Comparison of ENCODE assay signal across 1 cellular context in genomic region chr12:57904848-57905811, GRCh38.
TF ChIP-seq lines count a peak whose summit lies in the region.

No MANE protein-coding gene starts in this region.

TF ChIP-seq in H1, 55 proteins besides CTCF, POLR2A, EP300 and RAD21:
- TF ChIP-seq RBBP5 (IDR thresholded peaks at IDR 0.05; ENCODE audit: borderline replicate concordance, low read depth, low read length): no peak
- no peak for TF ChIP-seq CTBP2 (IDR thresholded peaks at IDR 0.05; ENCODE audit: borderline replicate concordance, insufficient read depth, insufficient read length, low read length)
- no peak for TF ChIP-seq BRCA1 (IDR thresholded peaks at IDR 0.05; ENCODE audit: low read depth, low read length)
- TF ChIP-seq BCL11A (IDR thresholded peaks at IDR 0.05; ENCODE audit: low read depth in 2 of 2, low read length in 2 of 2): no peak
- TF ChIP-seq ASH2L (IDR thresholded peaks at IDR 0.05; ENCODE audit: low read length): peak; percentile 34
- peak; percentile 43; the same call in 1 of the 2 replicates for TF ChIP-seq SP4 (IDR thresholded peaks at IDR 0.05; ENCODE audit: low read length)
- no peak; the same call in 1 of the 2 replicates for TF ChIP-seq SP1 (IDR thresholded peaks at IDR 0.05; ENCODE audit: low read depth, low read length)
- TF ChIP-seq CEBPB (IDR thresholded peaks at IDR 0.05; ENCODE audit: low read depth, low read length): peak; percentile 38; the same call in 1 of the 2 replicates
- TF ChIP-seq TEAD4 (IDR thresholded peaks at IDR 0.05; ENCODE audit: low read depth, low read length): peak; percentile 38
- TF ChIP-seq CBX5 (IDR thresholded peaks at IDR 0.05; ENCODE audit: low read depth, low read length): no peak
- TF ChIP-seq FOSL1 (IDR thresholded peaks at IDR 0.05; ENCODE audit: insufficient read depth, low read depth, low read length): no peak
- TF ChIP-seq SP2 (IDR thresholded peaks at IDR 0.05; ENCODE audit: low read length): no peak
- no peak for TF ChIP-seq RFX5 (IDR thresholded peaks at IDR 0.05; ENCODE audit: borderline replicate concordance, low read depth, low read length)
- no peak for TF ChIP-seq JUN (IDR thresholded peaks at IDR 0.05; ENCODE audit: low read depth, low read length)
- no peak for TF ChIP-seq SIRT6 (IDR thresholded peaks at IDR 0.05; ENCODE audit: low read length)
- TF ChIP-seq E2F6 (IDR thresholded peaks at IDR 0.05): peak; percentile 98
- no peak for TF ChIP-seq SIX5 (IDR thresholded peaks at IDR 0.05; ENCODE audit: low read depth, low read length)
- TF ChIP-seq POU5F1 (IDR thresholded peaks at IDR 0.05; ENCODE audit: low read depth, low read length): 0 out of 2 replicates have a peak, but pooled peaks have one; percentile 7
- TF ChIP-seq YY1 (IDR thresholded peaks at IDR 0.05; ENCODE audit: low read depth, low read length): peak; percentile 85
- TF ChIP-seq KDM5A (IDR thresholded peaks at IDR 0.05; ENCODE audit: low read length): no peak
- no peak for TF ChIP-seq TCF12 (IDR thresholded peaks at IDR 0.05; ENCODE audit: low read depth, low read length)
- TF ChIP-seq HDAC6 (IDR thresholded peaks at IDR 0.05; ENCODE audit: low read depth, low read length): no peak
- no peak for TF ChIP-seq CBX8 (IDR thresholded peaks at IDR 0.05; ENCODE audit: borderline replicate concordance, low read depth, low read length)
- TF ChIP-seq RNF2 (IDR thresholded peaks at IDR 0.05; ENCODE audit: borderline replicate concordance, low read depth, low read length, missing control alignments, poor library complexity, severe bottlenecking): no peak
- TF ChIP-seq ATF3 (IDR thresholded peaks at IDR 0.05; ENCODE audit: insufficient read depth, low read depth, low read length): peak; percentile 88
- TF ChIP-seq GTF2F1 (IDR thresholded peaks at IDR 0.05; ENCODE audit: borderline replicate concordance, low read depth, low read length): no peak
- peak; percentile 53 for TF ChIP-seq TAF7 (optimal IDR thresholded peaks at IDR 0.05; ENCODE audit: borderline replicate concordance, low read depth, low read length)
- TF ChIP-seq CHD2 (IDR thresholded peaks at IDR 0.05; ENCODE audit: low read length): 0 out of 2 replicates have a peak, but pooled peaks have one; percentile 11
- TF ChIP-seq BACH1 (IDR thresholded peaks at IDR 0.05; ENCODE audit: low read length): no peak
- no peak for TF ChIP-seq SAP30 (IDR thresholded peaks at IDR 0.05; ENCODE audit: insufficient read depth, insufficient replicate concordance, low read length)
- no peak for TF ChIP-seq CHD1 (IDR thresholded peaks at IDR 0.05; ENCODE audit: low read depth, low read length)
- TF ChIP-seq NRF1 (IDR thresholded peaks at IDR 0.05; ENCODE audit: low read depth, low read length): no peak
- TF ChIP-seq KDM4A (IDR thresholded peaks at IDR 0.05; ENCODE audit: low read depth, low read length, severe bottlenecking): no peak
- TF ChIP-seq EGR1 (IDR thresholded peaks at IDR 0.05; ENCODE audit: borderline replicate concordance, low read depth, low read length): no peak
- peak; percentile 68 for TF ChIP-seq JUND (IDR thresholded peaks at IDR 0.05; ENCODE audit: low read length)
- peak; percentile 53 for TF ChIP-seq NANOG (IDR thresholded peaks at IDR 0.05; ENCODE audit: insufficient read depth, low read depth, low read length, poor library complexity, severe bottlenecking)
- peak; percentile 68 for TF ChIP-seq USF2 (IDR thresholded peaks at IDR 0.05; ENCODE audit: low read length)
- 0 out of 2 replicates have a peak, but pooled peaks have one; percentile 39 for TF ChIP-seq RXRA (IDR thresholded peaks at IDR 0.05; ENCODE audit: insufficient read depth, low read depth, low read length)
- no peak for TF ChIP-seq PHF8 (conservative IDR thresholded peaks at IDR 0.05; ENCODE audit: low read depth, low read length)
- TF ChIP-seq EZH2 (IDR thresholded peaks at IDR 0.05; ENCODE audit: low read depth, low read length, severe bottlenecking): no peak
- no peak for TF ChIP-seq KDM1A (IDR thresholded peaks at IDR 0.05; ENCODE audit: borderline replicate concordance, low read length)
- TF ChIP-seq TAF1 (IDR thresholded peaks at IDR 0.05; ENCODE audit: low read depth, low read length): no peak
- peak; percentile 94 for TF ChIP-seq MAX (IDR thresholded peaks at IDR 0.05)
- no peak for TF ChIP-seq TBP (IDR thresholded peaks at IDR 0.05; ENCODE audit: low read depth, low read length)
- TF ChIP-seq MAFK (IDR thresholded peaks at IDR 0.05; ENCODE audit: low read depth, low read length): no peak
- TF ChIP-seq SIN3A (conservative IDR thresholded peaks at IDR 0.05 in 1 of 2, IDR thresholded peaks at IDR 0.05 in 1 of 2; ENCODE audit: low read depth in 1 of 2, low read length in 2 of 2): 0 out of 4 replicates have a peak, but pooled peaks of 1 of the 2 experiments have one; percentile 62
- peak; percentile 61; the same call in 1 of the 2 replicates for TF ChIP-seq CREB1 (IDR thresholded peaks at IDR 0.05)
- no peak for TF ChIP-seq SUZ12 (IDR thresholded peaks at IDR 0.05; ENCODE audit: low read length)
- no peak for TF ChIP-seq SRF (IDR thresholded peaks at IDR 0.05; ENCODE audit: low read depth, low read length)
- TF ChIP-seq ZNF274 (IDR thresholded peaks at IDR 0.05; ENCODE audit: borderline replicate concordance, extremely low read depth, low read length): no peak
- TF ChIP-seq GABPA (IDR thresholded peaks at IDR 0.05; ENCODE audit: borderline replicate concordance, insufficient read depth, low read length): no peak
- peak; percentile 51; the same call in 1 of the 2 replicates for TF ChIP-seq ATF2 (IDR thresholded peaks at IDR 0.05; ENCODE audit: low read length)
- no peak for TF ChIP-seq CHD7 (IDR thresholded peaks at IDR 0.05; ENCODE audit: insufficient replicate concordance, low read length)
- TF ChIP-seq POLR2AphosphoS5 (IDR thresholded peaks at IDR 0.05; ENCODE audit: low read depth, low read length): no peak
- no peak for TF ChIP-seq HDAC2 (IDR thresholded peaks at IDR 0.05; ENCODE audit: borderline replicate concordance in 1 of 2, low read depth in 2 of 2, low read length in 2 of 2)
